ENCODE assay signal across 25 cellular contexts in genomic region chr5:120586646-120587045, GRCh38.
DNase-seq lines count a peak whose midpoint lies in the region; ATAC-seq and TF ChIP-seq lines count a peak whose summit lies in the region.
"Had no signal": no experiment of that assay in that cellular context is flagged by ENCODE, and none has a peak within 500 bp of the region (broad histone marks: within the 10 kb centered on the region; RNA-seq: fewer than 3 reads in every experiment).

No MANE protein-coding gene starts in this region.

- H3K36me3 Mint-ChIP-seq in GM23338 (ENCODE audit: low read depth), result no peaks in the 10 kb centered on the region
- no peaks in the 10 kb centered on the region for H3K36me3 Mint-ChIP-seq in osteocyte (ENCODE audit: unreplicated experiment)
- H3K36me3 Mint-ChIP-seq: CD14-positive monocyte; CD4-positive, alpha-beta memory T cell; CD4-positive, CD25-positive, alpha-beta regulatory T cell; CD8-positive, alpha-beta memory T cell had no signal

- no peaks in the 10 kb centered on the region for H3K36me3 ChIP-seq in GM23338 (ENCODE audit: insufficient read depth)
- H3K36me3 ChIP-seq: BE2C, BLaER1 had no signal

- no peak overlapping the region for H3K4me3 Mint-ChIP-seq in GM23338
- H3K4me3 Mint-ChIP-seq in osteocyte (ENCODE audit: unreplicated experiment), result no peak overlapping the region
- H3K4me3 Mint-ChIP-seq: CD14-positive monocyte; CD4-positive, alpha-beta memory T cell; CD4-positive, CD25-positive, alpha-beta regulatory T cell; CD8-positive, alpha-beta memory T cell had no signal

- H3K27ac Mint-ChIP-seq in GM23338 (no peak overlapping the region), osteocyte (ENCODE audit: unreplicated experiment) (peak overlapping the region; percentile 6)
- H3K27ac Mint-ChIP-seq: CD14-positive monocyte; CD4-positive, alpha-beta memory T cell; CD8-positive, alpha-beta memory T cell had no signal

- no peaks in the 10 kb centered on the region; the same call in 1 of the 3 replicates for H3K9me3 Mint-ChIP-seq in GM23338
- no peaks in the 10 kb centered on the region for H3K9me3 Mint-ChIP-seq in osteocyte (ENCODE audit: unreplicated experiment)

- H3K27me3 ChIP-seq in GM23338 (ENCODE audit: insufficient read depth), result no peaks in the 10 kb centered on the region
- H3K27me3 ChIP-seq: BE2C, BLaER1 had no signal

- H3F3A ChIP-seq in GM23338 (replicated peaks; ENCODE audit: low read depth), result no peaks in the 10 kb centered on the region

- 0 out of 2 replicates have a peak, but pooled peaks cover 6% of the 10 kb centered on the region for H3K9me2 ChIP-seq in GM23338 (ENCODE audit: insufficient read depth)

- no peak for ATAC-seq in GM23338
- ATAC-seq: A549, GM12878 had no signal

- no peak overlapping the region for H3K4me2 ChIP-seq in GM23338
- H3K4me2 ChIP-seq: A549, BLaER1 had no signal

- no peak for TF ChIP-seq CTCF in GM23338 (conservative IDR thresholded peaks at IDR 0.05; ENCODE audit: low read depth in 2 of 2)
- TF ChIP-seq CTCF in osteocyte (IDR thresholded peaks at IDR 0.05), result no peak

- peak overlapping the region; percentile 34; the same call in 1 of the 2 replicates for H2AFZ ChIP-seq in GM23338

- no peak overlapping the region for H3K4me3 ChIP-seq in GM23338
- H3K4me3 ChIP-seq: A549, BLaER1, GM12878 had no signal

- H4K20me1 ChIP-seq in GM23338 (replicated peaks; ENCODE audit: insufficient read depth), result no peaks in the 10 kb centered on the region
- H4K20me1 ChIP-seq: BLaER1 had no signal

- no peaks in the 10 kb centered on the region for H3K4me1 Mint-ChIP-seq in GM23338
- H3K4me1 Mint-ChIP-seq in osteocyte (ENCODE audit: unreplicated experiment), result peaks cover 2% of the 10 kb centered on the region
- H3K4me1 Mint-ChIP-seq: CD14-positive monocyte; CD4-positive, alpha-beta memory T cell; CD4-positive, CD25-positive, alpha-beta regulatory T cell; CD8-positive, alpha-beta memory T cell had no signal

- H3K27ac ChIP-seq in GM23338 (ENCODE audit: low read depth), result no peak overlapping the region
- H3K27ac ChIP-seq: 22Rv1, A549, BLaER1 had no signal

- DNase-seq in GM23338 (ENCODE audit: low spot score) (no peak), fibroblast of gingiva (ENCODE audit: low read depth) (peak; percentile 78), fibroblast of peridontal ligament (ENCODE audit: extremely low read depth) (peak; percentile 60), osteocyte (ENCODE audit: extremely low spot score, unreplicated experiment) (no peak), putamen (ENCODE audit: low spot score) (no peak), OCI-M2 (lab: John Stamatoyannopoulos, UW; ENCODE audit: unreplicated experiment) (no peak), superior temporal gyrus (ENCODE audit: extremely low spot score) (no peak)
- DNase-seq: BE2C; C1 segment of cervical spinal cord; CD4-positive, alpha-beta memory T cell; CD4-positive, CD25-positive, alpha-beta regulatory T cell; CD8-positive, alpha-beta memory T cell; COR-L47; DMS 273 treated with DMSO at 0.1 percent for 48 hours; DMS153; DMS53; DMS79; DND-41; EL; GDM1 had no signal

- no peaks in the 10 kb centered on the region for H3K4me1 ChIP-seq in GM23338 (ENCODE audit: insufficient read depth)
- H3K4me1 ChIP-seq: A549, BE2C, BLaER1 had no signal

- no peaks in the 10 kb centered on the region for H3K79me2 ChIP-seq in GM23338 (replicated peaks; ENCODE audit: insufficient read depth)

- H3K27me3 Mint-ChIP-seq in GM23338 (ENCODE audit: insufficient read depth, low read depth, poor library complexity) (peaks cover 1% of the 10 kb centered on the region), osteocyte (ENCODE audit: unreplicated experiment) (no peaks in the 10 kb centered on the region)
- H3K27me3 Mint-ChIP-seq: CD4-positive, alpha-beta memory T cell; CD4-positive, CD25-positive, alpha-beta regulatory T cell; CD8-positive, alpha-beta memory T cell had no signal

TF ChIP-seq in GM23338, 12 proteins besides CTCF, POLR2A, EP300 and RAD21:
- TF ChIP-seq ETS1 (IDR thresholded peaks at IDR 0.05) (no peak), REST (IDR thresholded peaks at IDR 0.05; ENCODE audit: unreplicated experiment) (no peak), ZNF331 (CRISPR knock-in tag; IDR thresholded peaks at IDR 0.05; ENCODE audit: low read depth) (no peak), POLR2AphosphoS5 (IDR thresholded peaks at IDR 0.05; ENCODE audit: low read depth) (no peak)

Comparison
In these comparisons a context has a peak if more than half of its experiments do, and no peak if none do; other contexts are left out.
1. DNase-seq: peak in fibroblast of gingiva (single experiment) and fibroblast of peridontal ligament (single experiment); none in GM23338 (single experiment), osteocyte (single experiment), putamen (single experiment), OCI-M2 (single experiment) and superior temporal gyrus (single experiment).